Comparison of ENCODE assay signal across 8 cellular contexts in genomic region chr2:169827272-169828140, GRCh38. TPM values are rescaled to one million over a fixed set of nuclear protein-coding genes. Genes with fewer than 3 reads are reported as not detected.
DNase-seq lines count a peak whose midpoint lies in the region; ATAC-seq and TF ChIP-seq lines count a peak whose summit lies in the region.

UBR3 (plus strand) TSS chr2:169827454; CDS start chr2:169827508, 54 bp downstream.

- H3K4me3 Mint-ChIP-seq in activated CD4-positive, alpha-beta T cell treated with anti-CD3 and anti-CD28 coated beads for 36 hours = peak within 1 kb of the TSS; percentile 87
- H3K4me3 Mint-ChIP-seq in chondrocyte (ENCODE audit: unreplicated experiment) = peak within 1 kb of the TSS; percentile 88

- no peaks in the 10 kb centered on the region for H3K27me3 Mint-ChIP-seq in activated CD4-positive, alpha-beta T cell treated with anti-CD3 and anti-CD28 coated beads for 36 hours
- no peaks in the 10 kb centered on the region for H3K27me3 Mint-ChIP-seq in chondrocyte (ENCODE audit: low read depth)

- H3K9me3 Mint-ChIP-seq in activated CD4-positive, alpha-beta T cell treated with anti-CD3 and anti-CD28 coated beads for 36 hours (ENCODE audit: low read depth) = no peaks in the 10 kb centered on the region
- H3K9me3 Mint-ChIP-seq in chondrocyte (ENCODE audit: low read depth) = no peaks in the 10 kb centered on the region

- POLR2A ChIA-PET in activated CD4-positive, alpha-beta T cell treated with anti-CD3 and anti-CD28 coated beads for 36 hours (lab: Charles Lee) = interaction anchor here (0.6 to 2.3 kb wide), 6 partner anchors 12 to 348 kb away, joined by 3 to 12 read pairs (median 5); partner anchors contain the start of genes BBS5 and SSB

- H3K27ac Mint-ChIP-seq in activated CD4-positive, alpha-beta T cell treated with anti-CD3 and anti-CD28 coated beads for 36 hours = peak within 1 kb of the TSS; percentile 73
- H3K27ac Mint-ChIP-seq in chondrocyte (ENCODE audit: unreplicated experiment) = peak within 1 kb of the TSS; percentile 91

- CTCF ChIA-PET in activated CD4-positive, alpha-beta T cell treated with anti-CD3 and anti-CD28 coated beads for 36 hours (lab: Charles Lee) = interaction anchor here (0.6 to 2.2 kb wide), 10 partner anchors 9 to 101 kb away, joined by 3 to 7 read pairs (median 4); no protein-coding TSS in a partner anchor

- TF ChIP-seq CTCF in chondrocyte (IDR thresholded peaks at IDR 0.05) = peak; percentile 34

- ATAC-seq in GM19035 (IDR thresholded peaks at IDR 0.05; ENCODE audit: unreplicated experiment) = peak; percentile 75
- peak; percentile 83 for ATAC-seq in HG03342 (IDR thresholded peaks at IDR 0.05; ENCODE audit: unreplicated experiment)
- ATAC-seq in activated CD4-positive, alpha-beta T cell treated with anti-CD3 and anti-CD28 coated beads for 36 hours = peak; percentile 83

- DNase-seq in AG20443 (ENCODE audit: low spot score) (peak; percentile 99), NCI-H510A treated with DMSO at 0.1 percent for 48 hours (lab: John Stamatoyannopoulos, UW) (peak; percentile 98), chondrocyte (ENCODE audit: low spot score) (peak; percentile 97), kidney glomerular epithelial cell (lab: John Stamatoyannopoulos, UW) (peak; percentile 90)
- DNase-seq in activated CD4-positive, alpha-beta T cell treated with anti-CD3 and anti-CD28 coated beads for 36 hours = peak; percentile 95
- DNase-seq in stimulated activated CD4-positive, alpha-beta T cell treated with anti-CD3 and anti-CD28 coated beads, Interleukin-15, amount 100 ng/mL, for 48 hours (ENCODE audit: low read depth in 2 of 2) = peak; percentile 76 to 88

- peaks cover 17% of the 10 kb centered on the region for H3K36me3 Mint-ChIP-seq in activated CD4-positive, alpha-beta T cell treated with anti-CD3 and anti-CD28 coated beads for 36 hours (ENCODE audit: low read depth)
- no peaks in the 10 kb centered on the region for H3K36me3 Mint-ChIP-seq in chondrocyte (ENCODE audit: low read depth)

- intact Hi-C loops in activated CD4-positive, alpha-beta T cell treated with anti-CD3 and anti-CD28 coated beads for 36 hours (cut with DNase I, micrococcal nuclease) = loop anchor here (1.0 to 10.0 kb wide), 11 partner anchors 28 to 1583 kb away; partner anchors contain the start of genes ERICH2 (in 1 of the 2), FASTKD1 (in 1 of the 2), GORASP2 (in 1 of the 2) and LRP2 (in 1 of the 2)

- H3K4me1 Mint-ChIP-seq in activated CD4-positive, alpha-beta T cell treated with anti-CD3 and anti-CD28 coated beads for 36 hours = peaks cover 52% of the 10 kb centered on the region
- peaks cover 47% of the 10 kb centered on the region for H3K4me1 Mint-ChIP-seq in chondrocyte (ENCODE audit: low read depth)

RNA-seq across cellular contexts. Expression of gene UBR3, which starts in this region (rescaled TPM):
- total RNA-seq in activated CD4-positive, alpha-beta T cell treated with anti-CD3 and anti-CD28 coated beads for 36 hours = 10 to 100 TPM; 17.2 to 26.1 TPM
- total RNA-seq in chondrocyte = 30.9 to 44.0 TPM (median 32.4 TPM) in 3 replicates

Comparison
In these comparisons a context has a peak if more than half of its experiments do, and no peak if none do; other contexts are left out.
1. Peak in every context shown above with its lines: DNase-seq and ATAC-seq.